9 cellular contexts compared by ENCODE assay signal in the genomic region with DNA sequence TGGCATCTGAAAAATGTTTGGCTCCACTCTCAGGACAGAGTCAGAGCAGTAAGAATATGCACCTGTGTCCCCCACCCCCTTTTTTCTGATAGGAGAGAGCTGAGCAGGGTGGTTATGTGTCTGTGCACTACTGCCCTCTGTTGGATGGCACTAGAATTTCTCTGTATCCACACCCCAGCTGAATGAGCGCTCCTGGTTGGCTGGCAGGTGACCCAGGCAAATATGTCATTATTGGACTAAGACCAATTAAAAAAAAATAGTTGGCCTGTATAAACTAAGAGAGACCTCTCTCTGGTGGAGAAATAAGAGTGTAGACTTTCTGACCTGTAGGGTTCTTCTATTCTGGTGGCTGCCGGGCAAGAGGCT.
DNase-seq lines count a peak whose midpoint lies in the region; ATAC-seq and TF ChIP-seq lines count a peak whose summit lies in the region.
"Had no signal": no experiment of that assay in that cellular context is flagged by ENCODE, and none has a peak within 500 bp of the region (broad histone marks: within the 10 kb centered on the region; RNA-seq: fewer than 3 reads in every experiment).

No MANE protein-coding gene starts in this region.

- peaks cover 4% of the 10 kb centered on the region; the same call in 2 of the 3 replicates for H3K4me1 Mint-ChIP-seq in GM23338

- no peak overlapping the region for H2BK120ac ChIP-seq in mesendoderm (ENCODE audit: low read depth, low read length)

- H3K79me1 ChIP-seq in mesendoderm (ENCODE audit: low read length), result no peaks in the 10 kb centered on the region

- no peak overlapping the region for H3K4ac ChIP-seq in mesendoderm (ENCODE audit: low read depth, low read length)

- H3K79me2 ChIP-seq in GM23338 (replicated peaks; ENCODE audit: insufficient read depth), result no peaks in the 10 kb centered on the region
- H3K79me2 ChIP-seq in MM.1S (ENCODE audit: low read length), result no peaks in the 10 kb centered on the region
- no peaks in the 10 kb centered on the region for H3K79me2 ChIP-seq in mesendoderm (ENCODE audit: control insufficient read depth, insufficient read depth, low read length)

- H3K56ac ChIP-seq in mesendoderm (ENCODE audit: low read length), result no peak overlapping the region

- H3K36me3 ChIP-seq in GM23338 (ENCODE audit: insufficient read depth) (no peaks in the 10 kb centered on the region), MM.1S (replicated peaks; ENCODE audit: insufficient read depth, low read length) (no peaks in the 10 kb centered on the region), mesendoderm (ENCODE audit: control insufficient read depth, insufficient read depth, low read length) (no peaks in the 10 kb centered on the region)
- H3K36me3 ChIP-seq: BLaER1 had no signal

- H3K4me2 ChIP-seq in GM23338, result no peak overlapping the region
- no peak overlapping the region for H3K4me2 ChIP-seq in MM.1S (ENCODE audit: low read depth, low read length)
- no peak overlapping the region for H3K4me2 ChIP-seq in mesendoderm (ENCODE audit: low read length)
- H3K4me2 ChIP-seq: BLaER1 had no signal

- H3K18ac ChIP-seq in mesendoderm (ENCODE audit: low read length), result no peak overlapping the region

- no peak overlapping the region for H4K8ac ChIP-seq in mesendoderm (ENCODE audit: low read depth, low read length)

- H2BK15ac ChIP-seq in mesendoderm (replicated peaks; ENCODE audit: low read depth), result no peak overlapping the region

- H3K27me3 ChIP-seq in GM23338 (ENCODE audit: insufficient read depth) (no peaks in the 10 kb centered on the region), MM.1S (replicated peaks; ENCODE audit: insufficient read depth, low read length) (no peaks in the 10 kb centered on the region), dorsolateral prefrontal cortex (no peaks in the 10 kb centered on the region), mesendoderm (ENCODE audit: insufficient read depth, low read length, poor library complexity) (no peaks in the 10 kb centered on the region)
- H3K27me3 ChIP-seq: BLaER1 had no signal

- H3K27ac ChIP-seq in GM23338 (ENCODE audit: low read depth), result no peak overlapping the region
- H3K27ac ChIP-seq in MM.1S (ENCODE audit: low read length), result no peak overlapping the region
- H3K27ac ChIP-seq in dorsolateral prefrontal cortex, result peak overlapping the region in 27 of 59 donors; percentile 2 to 72 (median 36)
- H3K27ac ChIP-seq in mesendoderm (ENCODE audit: low read depth, low read length), result no peak overlapping the region
- H3K27ac ChIP-seq: BLaER1 had no signal

- no peaks in the 10 kb centered on the region for H3K36me3 Mint-ChIP-seq in GM23338 (ENCODE audit: low read depth)

- DNase-seq in SIG-M5 treated with dmso at 0.1 percent for 504 hours (lab: John Stamatoyannopoulos, UW; ENCODE audit: unreplicated experiment), result peak; percentile 7
- no peak for DNase-seq in SIG-M5 (lab: John Stamatoyannopoulos, UW)
- DNase-seq in GM23338 (ENCODE audit: low spot score), result peak; percentile 81
- DNase-seq in MM.1S, result peak; percentile 14
- peak; percentile 24 for DNase-seq in RPMI7951 (ENCODE audit: low read depth)
- peak in 5 of 10 donors; percentile 32 to 49 (median 39) for DNase-seq in dorsolateral prefrontal cortex
- DNase-seq in mesendoderm, result peak; percentile 66
- DNase-seq in ureter (ENCODE audit: low spot score), result no peak

- H3K9ac ChIP-seq in MM.1S (ENCODE audit: low read length), result no peak overlapping the region
- H3K9ac ChIP-seq in mesendoderm (ENCODE audit: low read length), result no peak overlapping the region
- H3K9ac ChIP-seq: BLaER1 had no signal

- no peak overlapping the region for H2BK5ac ChIP-seq in mesendoderm (ENCODE audit: low read length)

- H3K9me3 Mint-ChIP-seq in GM23338, result no peaks in the 10 kb centered on the region

- H4K5ac ChIP-seq in mesendoderm (ENCODE audit: low read length), result no peak overlapping the region

- no peaks in the 10 kb centered on the region for H3K4me1 ChIP-seq in GM23338 (ENCODE audit: insufficient read depth)
- H3K4me1 ChIP-seq in MM.1S (ENCODE audit: low read length), result no peaks in the 10 kb centered on the region
- H3K4me1 ChIP-seq in mesendoderm (ENCODE audit: control insufficient read depth, low read depth, low read length), result no peaks in the 10 kb centered on the region

- H4K20me1 ChIP-seq in GM23338 (replicated peaks; ENCODE audit: insufficient read depth), result no peaks in the 10 kb centered on the region
- no peaks in the 10 kb centered on the region for H4K20me1 ChIP-seq in MM.1S (ENCODE audit: insufficient read depth, low read length)
- H4K20me1 ChIP-seq: BLaER1 had no signal

- no peak overlapping the region for H3K23ac ChIP-seq in mesendoderm (ENCODE audit: low read length)

- no peaks in the 10 kb centered on the region for H3K27me3 Mint-ChIP-seq in GM23338 (ENCODE audit: insufficient read depth, low read depth, poor library complexity)

- no peaks in the 10 kb centered on the region for H3K9me3 ChIP-seq in MM.1S (replicated peaks; ENCODE audit: insufficient read depth, low read length)
- H3K9me3 ChIP-seq: BLaER1 had no signal

- peak; percentile 77 to 80 for TF ChIP-seq CTCF in GM23338 (conservative IDR thresholded peaks at IDR 0.05; ENCODE audit: low read depth in 2 of 2)
- TF ChIP-seq CTCF in MM.1S (IDR thresholded peaks at IDR 0.05; ENCODE audit: low read length), result peak; percentile 53
- TF ChIP-seq CTCF in dorsolateral prefrontal cortex (IDR thresholded peaks at IDR 0.05 in 54 of 56, conservative IDR thresholded peaks at IDR 0.05 in 2 of 56; ENCODE audit: low read depth in 1 of 56, partially characterized antibody in 56 of 56), result peak; percentile 42 to 88 (median 73)

- no peak overlapping the region for H3K27ac Mint-ChIP-seq in GM23338

- H3F3A ChIP-seq in GM23338 (replicated peaks; ENCODE audit: low read depth) (no peaks in the 10 kb centered on the region), MM.1S (ENCODE audit: insufficient read depth, low read length) (no peaks in the 10 kb centered on the region)

- H3K4me3 ChIP-seq in GM23338, result no peak overlapping the region
- H3K4me3 ChIP-seq in MM.1S (ENCODE audit: low read length), result no peak overlapping the region
- H3K4me3 ChIP-seq in dorsolateral prefrontal cortex, result peak overlapping the region in 1 of 59 donors; percentile 15
- no peak overlapping the region for H3K4me3 ChIP-seq in mesendoderm (ENCODE audit: low read length)
- H3K4me3 ChIP-seq: BLaER1 had no signal

- peak; percentile 95 for ATAC-seq in GM23338

- H3K4me3 Mint-ChIP-seq in GM23338, result no peak overlapping the region

- H2AK5ac ChIP-seq in mesendoderm (ENCODE audit: low read length), result no peak overlapping the region

- no CpG with 5 or more reads among the region's 2 CpGs for WGBS in mesendoderm (ENCODE audit: extremely low coverage, insufficient coverage, low lambda C conversion rate)

- H2AFZ ChIP-seq in GM23338, result no peak overlapping the region
- H2AFZ ChIP-seq in MM.1S (ENCODE audit: low read length), result no peak overlapping the region

- H3K9me2 ChIP-seq in GM23338 (ENCODE audit: insufficient read depth), result no peaks in the 10 kb centered on the region
- H3K9me2 ChIP-seq in MM.1S (replicated peaks; ENCODE audit: insufficient read depth, low read length), result no peaks in the 10 kb centered on the region

- intact Hi-C loops in dorsolateral prefrontal cortex (cut with DNase I), result loop anchor here (5.0 to 10.0 kb wide), 3 partner anchors 42 to 187 kb away; no protein-coding TSS in a partner anchor

TF ChIP-seq in GM23338, 12 proteins besides CTCF, POLR2A, EP300 and RAD21 (continues in another document):
- TF ChIP-seq, protein P1, sequence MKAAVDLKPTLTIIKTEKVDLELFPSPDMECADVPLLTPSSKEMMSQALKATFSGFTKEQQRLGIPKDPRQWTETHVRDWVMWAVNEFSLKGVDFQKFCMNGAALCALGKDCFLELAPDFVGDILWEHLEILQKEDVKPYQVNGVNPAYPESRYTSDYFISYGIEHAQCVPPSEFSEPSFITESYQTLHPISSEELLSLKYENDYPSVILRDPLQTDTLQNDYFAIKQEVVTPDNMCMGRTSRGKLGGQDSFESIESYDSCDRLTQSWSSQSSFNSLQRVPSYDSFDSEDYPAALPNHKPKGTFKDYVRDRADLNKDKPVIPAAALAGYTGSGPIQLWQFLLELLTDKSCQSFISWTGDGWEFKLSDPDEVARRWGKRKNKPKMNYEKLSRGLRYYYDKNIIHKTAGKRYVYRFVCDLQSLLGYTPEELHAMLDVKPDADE (IDR thresholded peaks at IDR 0.05), result no peak

Comparison
In these comparisons a context has a peak if more than half of its experiments do, and no peak if none do; other contexts are left out.
1. DNase-seq: peak in SIG-M5 treated with dmso at 0.1 percent for 504 hours (single experiment), GM23338 (single experiment), MM.1S (single experiment), RPMI7951 (single experiment) and mesendoderm (single experiment); none in SIG-M5 (single experiment) and ureter (single experiment).
2. Peak in every context shown above with its lines, with median percentiles within 50 percentile points of each other: CTCF ChIP-seq.